Comparison of ENCODE assay signal across 7 cellular contexts in genomic region chr20:19211661-19212523, GRCh38. TPM values are rescaled to one million over a fixed set of nuclear protein-coding genes. Genes with fewer than 3 reads are reported as not detected.
DNase-seq lines count a peak whose midpoint lies in the region; ATAC-seq and TF ChIP-seq lines count a peak whose summit lies in the region.

No MANE protein-coding gene starts in this region.

- intact Hi-C loops in heart right ventricle (cut with DNase I): loop anchor here in 4 of 10 donors (2.0 to 10.0 kb wide), 5 partner anchors 65 to 375 kb away; no protein-coding TSS in a partner anchor
- intact Hi-C loops in posterior cingulate gyrus (cut with DNase I): loop anchor here (5.0 kb wide), 1 partner anchor 370 kb away; no protein-coding TSS in a partner anchor

- no peak overlapping the region for H3K27ac ChIP-seq in H9 (ENCODE audit: insufficient read length, low read depth, low read length)
- H3K27ac ChIP-seq in Peyer's patch: peak overlapping the region; percentile 9 to 81 (median 67)
- H3K27ac ChIP-seq in heart right ventricle: no peak overlapping the region

- no peak overlapping the region for H2BK120ac ChIP-seq in H9 (ENCODE audit: low read depth, low read length, poor library complexity, severe bottlenecking)

- DNase-seq in H9 (peak; percentile 50), Peyer's patch (peak in 1 of 3 donors; percentile 66), heart right ventricle (peak in 1 of 2 donors; percentile 29), posterior cingulate gyrus (peak in 6 of 10 donors; percentile 20 to 91 (median 30))

- H3K79me1 ChIP-seq in H9 (ENCODE audit: insufficient read depth, low read depth, low read length, poor library complexity, severe bottlenecking): no peaks in the 10 kb centered on the region

- 0 out of 5 replicates have a peak, but pooled peaks cover 0 to 3% of the 10 kb centered on the region in 2 experiments for H3K9me3 Mint-ChIP-seq in H9

- no peak overlapping the region for H4K91ac ChIP-seq in H9 (ENCODE audit: insufficient read length, low read depth, low read length)

- no peak overlapping the region for H3K23ac ChIP-seq in H9 (ENCODE audit: insufficient read length, low read depth, low read length)

- peaks cover 39 to 45% of the 10 kb centered on the region in 2 experiments for H3K4me1 Mint-ChIP-seq in H9

- no peak overlapping the region for H3K18ac ChIP-seq in H9 (ENCODE audit: insufficient read length, low read depth, low read length)

- H3K36me3 ChIP-seq in Peyer's patch (no peaks in the 10 kb centered on the region), heart right ventricle (no peaks in the 10 kb centered on the region)

- no peak overlapping the region for H2BK5ac ChIP-seq in H9 (ENCODE audit: insufficient read length, low read length)

- H2BK20ac ChIP-seq in H9 (ENCODE audit: low read depth, low read length, poor library complexity, severe bottlenecking): no peak overlapping the region

- TF ChIP-seq POLR2A in Peyer's patch (IDR thresholded peaks at IDR 0.05): no peak

- no peak overlapping the region for H2BK15ac ChIP-seq in H9 (ENCODE audit: low read depth, low read length)

- H3K4me1 ChIP-seq in H9 (ENCODE audit: insufficient read depth, low read length): peaks cover 14% of the 10 kb centered on the region
- peaks cover 0 to 16% (median 0%) of the 10 kb centered on the region in 4 donors for H3K4me1 ChIP-seq in Peyer's patch
- peaks cover 0 to 14% (median 8%) of the 10 kb centered on the region in 9 donors for H3K4me1 ChIP-seq in heart right ventricle

- H3K4ac ChIP-seq in H9 (ENCODE audit: low read depth, low read length): no peak overlapping the region

- H3K79me2 ChIP-seq in H9 (ENCODE audit: insufficient read depth, low read length): no peaks in the 10 kb centered on the region

- no peak overlapping the region for H3K14ac ChIP-seq in H9 (ENCODE audit: insufficient read depth, low read length)

- TF ChIP-seq CTCF in H9 (conservative IDR thresholded peaks at IDR 0.05) (peak; percentile 34), Peyer's patch (IDR thresholded peaks at IDR 0.05) (peak in 2 of 6 experiments; percentile 6 to 8), heart right ventricle (IDR thresholded peaks at IDR 0.05) (peak in 5 of 9 donors; percentile 7 to 39 (median 23))

- peaks cover 13% of the 10 kb centered on the region for H3K23me2 ChIP-seq in H9 (ENCODE audit: insufficient read length, low read depth, low read length, poor library complexity, severe bottlenecking)

- H3K9ac ChIP-seq in H9 (ENCODE audit: extremely low read depth, insufficient read length, low read length): no peak overlapping the region

- no peak overlapping the region for H4K5ac ChIP-seq in H9 (ENCODE audit: insufficient read length, low read depth, low read length)

- ATAC-seq in heart right ventricle: peak; percentile 42 to 67 (median 48)
- no peak for ATAC-seq in GM18519 (IDR thresholded peaks at IDR 0.05; ENCODE audit: low FRiP score, unreplicated experiment)
- ATAC-seq in GM21367 (IDR thresholded peaks at IDR 0.05; ENCODE audit: unreplicated experiment): no peak
- ATAC-seq in GM19463 (IDR thresholded peaks at IDR 0.05; ENCODE audit: unreplicated experiment): no peak

- H3K4me2 ChIP-seq in H9 (ENCODE audit: insufficient read depth, insufficient read length, low read length): peak overlapping the region; percentile 74

- H3K9me3 ChIP-seq in H9 (ENCODE audit: control insufficient read depth, low read depth, low read length) (no peaks in the 10 kb centered on the region), Peyer's patch (no peaks in the 10 kb centered on the region), heart right ventricle (no peaks in the 10 kb centered on the region)

- H3K4me3 Mint-ChIP-seq in H9: peak overlapping the region; percentile 53 to 76

- no peak overlapping the region for H3K27ac Mint-ChIP-seq in H9

- no peaks in the 10 kb centered on the region for H4K20me1 ChIP-seq in H9 (ENCODE audit: control insufficient read depth, insufficient read depth, insufficient read length)

- H3T11ph ChIP-seq in H9 (ENCODE audit: low read length): no peak overlapping the region

- H3K56ac ChIP-seq in H9 (ENCODE audit: insufficient read length, low read depth, low read length): no peak overlapping the region

- no CpG with 5 or more reads among the region's 77 CpGs for WGBS in H9 (ENCODE audit: extremely low coverage, insufficient read length, low lambda C conversion rate)
- WGBS in heart right ventricle, 2 donors: 1 to 2% methylated on average over 54 to 76 of the region's 77 CpGs

- H3K27me3 Mint-ChIP-seq in H9 (ENCODE audit: low read depth): peaks cover 64% of the 10 kb centered on the region

- H3K27me3 ChIP-seq in H9 (ENCODE audit: insufficient read depth, low read length): peaks cover 10% of the 10 kb centered on the region; the same call in 1 of the 2 replicates
- no peaks in the 10 kb centered on the region for H3K27me3 ChIP-seq in Peyer's patch
- peaks cover 0 to 53% (median 40%) of the 10 kb centered on the region in 7 donors for H3K27me3 ChIP-seq in heart right ventricle

- H2AK5ac ChIP-seq in H9 (ENCODE audit: insufficient read length, low read length): no peak overlapping the region

- H2AFZ ChIP-seq in H9 (ENCODE audit: low read length): no peak overlapping the region

- no peaks in the 10 kb centered on the region; a peak in 1 of 7 replicates for H3K36me3 Mint-ChIP-seq in H9 (ENCODE audit: insufficient read depth in 1 of 3, low read depth in 3 of 3)

- H3K4me3 ChIP-seq in Peyer's patch (peak overlapping the region; percentile 35 to 74 (median 52)), heart right ventricle (peak overlapping the region; percentile 7 to 59 (median 49))

- no peak overlapping the region for H4K8ac ChIP-seq in H9 (replicated peaks; ENCODE audit: insufficient read length, low read depth, low read length)

- H2BK12ac ChIP-seq in H9 (ENCODE audit: insufficient read length, low read depth, low read length): no peak overlapping the region

RNA-seq across cellular contexts. Expression of gene SLC24A3, which starts 0.6 kb away (rescaled TPM):
- total RNA-seq in H9 (2021): 0.83 and 1.1 TPM in 2 replicates
- total RNA-seq in Peyer's patch: 10 to 100 TPM in 1 of 4 donors, 1 to 10 TPM in 3; 1.6 to 38.8 (median 3.7) TPM
- 1 to 10 TPM in 3 of 10 donors, under 1 TPM in 7; 0.21 to 2.6 (median 0.81) TPM for total RNA-seq in heart right ventricle
- 1 to 10 TPM in 1 of 2 donors, under 1 TPM in 1; 0.80 to 1.1 TPM for polyA plus RNA-seq in heart right ventricle

Comparison
In these comparisons a context has a peak if more than half of its experiments do, and no peak if none do; other contexts are left out.
1. H3K27ac ChIP-seq: peak in Peyer's patch (4 of 4); none in H9 (single experiment) and heart right ventricle (0 of 10).
2. ATAC-seq: peak in heart right ventricle (8 of 8); none in GM18519 (single experiment), GM21367 (single experiment) and GM19463 (single experiment).